8 cellular contexts compared by ENCODE assay signal in genomic region chr6:3055158-3055499, GRCh38. TPM values are rescaled to one million over a fixed set of nuclear protein-coding genes. Genes with fewer than 3 reads are reported as not detected.
DNase-seq lines count a peak whose midpoint lies in the region; ATAC-seq, FAIRE-seq and TF ChIP-seq lines count a peak whose summit lies in the region.
"Not testable (repeated sequence)": the region's sequence is repeated elsewhere in the genome, so short reads cannot be mapped to it uniquely, and the experiment has no call there.

No MANE protein-coding gene starts in this region.

- H3K27me3 Mint-ChIP-seq in T-helper 1 cell treated with Interleukin-12 subunit alpha and Interleukin-12 subunit beta and Interleukin-4 antibody, amounts not matched to agents 30 μg/mL and 1 μg/mL, for 36 hours (ENCODE audit: low read depth), result not testable (repeated sequence)
- peaks cover 59% of the 10 kb centered on the region for H3K27me3 Mint-ChIP-seq in neural crest cell (ENCODE audit: low read depth)

- CTCF ChIA-PET in A673 (lab: Charles Lee) (interaction anchor here (1.3 kb wide), 1 partner anchor 53 kb away, joined by 7 read pairs; no protein-coding TSS in a partner anchor), K562 (lab: Yijun Ruan, JAX; ENCODE audit: low intra/inter-chr PET ratio) (interaction anchor here (0.6 to 1.1 kb wide), 2 partner anchors 50 to 818 kb away, joined by 3 to 4 read pairs; no protein-coding TSS in a partner anchor)

- peaks cover 16% of the 10 kb centered on the region for H3K4me1 ChIP-seq in A673 (ENCODE audit: insufficient read depth, low read length, poor library complexity, severe bottlenecking)
- peaks cover 25 to 28% of the 10 kb centered on the region in 2 experiments; a peak in 4 of 5 replicates for H3K4me1 ChIP-seq in K562 (replicated peaks in 1 of 2; ENCODE audit: control insufficient read depth in 2 of 2, insufficient read depth in 2 of 2, low read length in 2 of 2)
- not testable (repeated sequence) for H3K4me1 ChIP-seq in hepatocyte (ENCODE audit: insufficient read depth)
- peaks cover 0 to 15% of the 10 kb centered on the region in 2 donors for H3K4me1 ChIP-seq in thyroid gland

- not testable (repeated sequence) for TF ChIP-seq POLR2A in K562 (conservative IDR thresholded peaks at IDR 0.05); thyroid gland (IDR thresholded peaks at IDR 0.05)

- H3K36me3 ChIP-seq in A673 (ENCODE audit: insufficient read depth, low read length, poor library complexity, severe bottlenecking); K562 (ENCODE audit: control insufficient read depth, insufficient read depth, low read length); hepatocyte (replicated peaks; ENCODE audit: insufficient read depth, low read depth); thyroid gland: not testable (repeated sequence)

- not testable (repeated sequence) for H3K9me3 Mint-ChIP-seq in T-helper 1 cell treated with Interleukin-12 subunit alpha and Interleukin-12 subunit beta and Interleukin-4 antibody, amounts not matched to agents 30 μg/mL and 1 μg/mL, for 36 hours; neural crest cell

- in situ Hi-C loops in K562 (cut with MboI), result loop anchor here (10.0 kb wide), 1 partner anchor 270 kb away; no protein-coding TSS in a partner anchor

- H3K9ac ChIP-seq in K562 (ENCODE audit: insufficient read depth in 1 of 2, low read depth in 2 of 2, low read length in 2 of 2), result not testable (repeated sequence)

- peak overlapping the region; percentile 30 for H3K4me3 Mint-ChIP-seq in T-helper 1 cell treated with Interleukin-12 subunit alpha and Interleukin-12 subunit beta and Interleukin-4 antibody, amounts not matched to agents 30 μg/mL and 1 μg/mL, for 36 hours
- peak overlapping the region; percentile 73 for H3K4me3 Mint-ChIP-seq in neural crest cell

- H3K4me3 ChIP-seq in A673 (ENCODE audit: low read depth, low read length, poor library complexity, severe bottlenecking); K562; hepatocyte; thyroid gland (replicated peaks in 1 of 3): not testable (repeated sequence)

- H3K27ac Mint-ChIP-seq in T-helper 1 cell treated with Interleukin-12 subunit alpha and Interleukin-12 subunit beta and Interleukin-4 antibody, amounts not matched to agents 30 μg/mL and 1 μg/mL, for 36 hours; neural crest cell (ENCODE audit: unreplicated experiment): not testable (repeated sequence)

- not testable (repeated sequence) for BruUV-seq in A673 (replicated peaks; lab: Mats Ljungman, UMichigan); K562 (replicated peaks; lab: Mats Ljungman, UMichigan)

- not testable (repeated sequence) for FAIRE-seq in K562 (lab: Jason Lieb, UNC)

- H2AFZ ChIP-seq in K562 (ENCODE audit: low read depth, low read length), result peak overlapping the region; percentile 94
- H2AFZ ChIP-seq in hepatocyte, result not testable (repeated sequence)

- 39% methylated on average over 3 of the region's 3 CpGs for WGBS in K562 (ENCODE audit: insufficient coverage, low coverage, missing lambda C conversion rate)
- WGBS in hepatocyte (ENCODE audit: low lambda C conversion rate, missing lambda C conversion rate), result 58% methylated on average over 3 of the region's 3 CpGs
- WGBS in thyroid gland, 2 donors, result 54 to 57% methylated on average over 3 of the region's 3 CpGs

- peaks cover 38% of the 10 kb centered on the region for H3K4me1 Mint-ChIP-seq in T-helper 1 cell treated with Interleukin-12 subunit alpha and Interleukin-12 subunit beta and Interleukin-4 antibody, amounts not matched to agents 30 μg/mL and 1 μg/mL, for 36 hours (ENCODE audit: low read depth)
- peaks cover 17% of the 10 kb centered on the region for H3K4me1 Mint-ChIP-seq in neural crest cell

- not testable (repeated sequence) for H3K36me3 Mint-ChIP-seq in T-helper 1 cell treated with Interleukin-12 subunit alpha and Interleukin-12 subunit beta and Interleukin-4 antibody, amounts not matched to agents 30 μg/mL and 1 μg/mL, for 36 hours (ENCODE audit: low read depth); neural crest cell (ENCODE audit: low read depth)

- H3K4me2 ChIP-seq in K562 (ENCODE audit: insufficient read depth, low read length), result peak overlapping the region; percentile 84; the same call in 1 of the 2 replicates
- H3K4me2 ChIP-seq in hepatocyte, result not testable (repeated sequence)

- not testable (repeated sequence) for H3K9me1 ChIP-seq in K562 (ENCODE audit: control insufficient read depth, insufficient read depth, low read length)

- H3K27ac ChIP-seq in A673 (ENCODE audit: low read depth, low read length, poor library complexity, severe bottlenecking), result not testable (repeated sequence)
- 0 out of 3 replicates have a peak overlapping the region, but pooled peaks have one; percentile 13 for H3K27ac ChIP-seq in K562 (ENCODE audit: extremely low read depth, low read depth, low read length)
- peak overlapping the region; percentile 4 for H3K27ac ChIP-seq in hepatocyte
- peak overlapping the region in 2 of 3 donors; percentile 11 to 58 for H3K27ac ChIP-seq in thyroid gland

- TF ChIP-seq RAD21 in K562 (CRISPR knock-in tag; conservative IDR thresholded peaks at IDR 0.05 in 1 of 2, IDR thresholded peaks at IDR 0.05 in 1 of 2), result not testable (repeated sequence)

- TF ChIP-seq EP300 in K562 (IDR thresholded peaks at IDR 0.05; ENCODE audit: low read length), result not testable (repeated sequence)

- not testable (repeated sequence) for H3K27me3 ChIP-seq in A673 (replicated peaks; ENCODE audit: insufficient read depth, low read depth, low read length, poor library complexity); K562 (ENCODE audit: control insufficient read depth in 2 of 2, insufficient read depth in 2 of 2, low read length in 2 of 2); hepatocyte; thyroid gland

- TF ChIP-seq CTCF in A673 (conservative IDR thresholded peaks at IDR 0.05; ENCODE audit: low read depth, low read length); K562 (IDR thresholded peaks at IDR 0.05 in 2 of 3, conservative IDR thresholded peaks at IDR 0.05 in 1 of 3; ENCODE audit: insufficient read depth in 2 of 3, low read depth in 1 of 3, low read length in 3 of 3); hepatocyte (IDR thresholded peaks at IDR 0.05; ENCODE audit: poor library complexity); neural crest cell (conservative IDR thresholded peaks at IDR 0.05); thyroid gland (IDR thresholded peaks at IDR 0.05): not testable (repeated sequence)

- intact Hi-C loops in A673 (cut with micrococcal nuclease; ENCODE audit: unreplicated experiment), result loop anchor here (1.0 to 5.0 kb wide), 3 partner anchors 32 to 316 kb away; no protein-coding TSS in a partner anchor
- intact Hi-C loops in K562 (cut with micrococcal nuclease), result loop anchor here (1.0 to 2.0 kb wide), 3 partner anchors 209 to 317 kb away; no protein-coding TSS in a partner anchor
- intact Hi-C loops in thyroid gland (cut with DNase I), result loop anchor here (10.0 kb wide), 1 partner anchor 210 kb away; the partner anchor contains the start of gene SERPINB1

- H3K9me2 ChIP-seq in hepatocyte (replicated peaks; ENCODE audit: insufficient read depth), result not testable (repeated sequence)

- not testable (repeated sequence) for H3K79me2 ChIP-seq in K562 (ENCODE audit: control insufficient read depth, insufficient read depth, low read length); hepatocyte

- ATAC-seq in K562, result not testable (repeated sequence)

- H4K20me1 ChIP-seq in K562 (replicated peaks; ENCODE audit: control insufficient read depth, insufficient read depth, low read length); hepatocyte (ENCODE audit: insufficient read depth, poor library complexity, severe bottlenecking): not testable (repeated sequence)

- DNase-seq in A673 (ENCODE audit: low spot score), result peak; percentile 23
- DNase-seq in DMS79 treated with DMSO at 0.1 percent for 48 hours (lab: John Stamatoyannopoulos, UW), result peak; percentile 43
- peak; percentile 31 for DNase-seq in NCI-H128 (lab: John Stamatoyannopoulos, UW; ENCODE audit: unreplicated experiment)
- not testable (repeated sequence) for DNase-seq in K562 (ENCODE audit: extremely low read depth in 1 of 4, low spot score in 3 of 4); hepatocyte (ENCODE audit: low spot score); neural crest cell (ENCODE audit: low read depth, low spot score); thyroid gland

- not testable (repeated sequence) for H3K9me3 ChIP-seq in A673 (ENCODE audit: low read depth, low read length, poor library complexity, severe bottlenecking); K562 (replicated peaks; ENCODE audit: control insufficient read depth, insufficient read depth, low read depth, low read length); hepatocyte (ENCODE audit: low read depth); thyroid gland

- POLR2A ChIA-PET in A673 (lab: Charles Lee; ENCODE audit: low non-redundant PET), result not testable (repeated sequence)
- POLR2A ChIA-PET in K562 (lab: Yijun Ruan, JAX), result interaction anchor here (1.4 kb wide), 1 partner anchor 53 kb away, joined by 10 read pairs; no protein-coding TSS in a partner anchor

RNA-seq across cellular contexts. Expression of gene RIPK1, which starts 13.2 kb away (rescaled TPM):
- total RNA-seq in A673 (2021), result 11.4 and 15.0 TPM in 2 replicates
- 21.4 and 26.8 TPM in 2 replicates for total RNA-seq in K562 (2011; cell fraction: chromatin; rRNA removed; ENCODE audit: low replicate concordance)
- 10.3 and 11.1 TPM in 2 replicates for total RNA-seq in K562 (2011; cell fraction: nucleolus; rRNA removed)
- total RNA-seq in K562 (2011; cell fraction: nucleoplasm; rRNA removed), result 12.0 and 12.4 TPM in 2 replicates
- total RNA-seq in K562 (2014; rRNA removed), result 14.4 and 15.8 TPM in 2 replicates
- 17.7 and 19.6 TPM in 2 replicates for total RNA-seq in K562 (2014; rRNA removed; fragmentation: Illumina TruSeq; extraction: Trizol)
- total RNA-seq in K562 (2015; rRNA removed; fragmentation: Illumina TruSeq; extraction: Trizol), result 20.9 and 23.2 TPM in 2 replicates
- total RNA-seq in K562 (2021), result 17.2 and 19.4 TPM in 2 replicates
- 15.9 and 23.2 TPM in 2 replicates for polyA plus RNA-seq in K562 (2011; rRNA removed)
- polyA plus RNA-seq in K562 (2011; cell fraction: cytosol; rRNA removed), result 11.5 and 12.3 TPM in 2 replicates
- 11.6 and 14.1 TPM in 2 replicates for polyA plus RNA-seq in K562 (2011; cell fraction: nucleus; rRNA removed)
- polyA plus RNA-seq in K562 (2012), result 17.4 and 19.0 TPM in 2 replicates
- 21.7 and 24.9 TPM in 2 replicates for polyA plus RNA-seq in K562 (2014; fragmentation: Illumina TruSeq; extraction: Trizol)
- 1 to 10 TPM; 3.8 to 4.5 TPM for polyA plus RNA-seq in K562 (2014; fragmentation: Nextera tagmentation; extraction: Ambion mirVana)
- polyA plus RNA-seq in K562 (2014; rRNA removed), result 14.5 and 16.9 TPM in 2 replicates
- polyA minus RNA-seq in K562 (2011; rRNA and poly(A)+ RNA removed), result 29.0 and 42.9 TPM in 2 replicates
- 10.7 and 18.6 TPM in 2 replicates for polyA minus RNA-seq in K562 (2011; cell fraction: cytosol; rRNA and poly(A)+ RNA removed)
- 4.7 and 6.1 TPM in 2 replicates for polyA minus RNA-seq in K562 (2011; cell fraction: nucleus; rRNA and poly(A)+ RNA removed)
- 16.2 and 21.0 TPM in 2 replicates for total RNA-seq in hepatocyte
- polyA plus RNA-seq in hepatocyte, result 14.0 and 14.6 TPM in 2 replicates
- 12.1 and 12.2 TPM in 2 replicates for total RNA-seq in neural crest cell
- 10 to 100 TPM; 26.2 to 33.5 (median 29.0) TPM for total RNA-seq in thyroid gland

RNA-seq across cellular contexts. Expression of gene NQO2, which starts 55.4 kb away (rescaled TPM):
- 92.7 and 97.3 TPM in 2 replicates for total RNA-seq in A673 (2021)
- total RNA-seq in K562 (2011; cell fraction: chromatin; rRNA removed; ENCODE audit: low replicate concordance), result 88.6 and 124 TPM in 2 replicates
- 76.6 and 81.5 TPM in 2 replicates for total RNA-seq in K562 (2011; cell fraction: nucleolus; rRNA removed)
- 59.8 and 71.4 TPM in 2 replicates for total RNA-seq in K562 (2011; cell fraction: nucleoplasm; rRNA removed)
- total RNA-seq in K562 (2014; rRNA removed), result 101 and 110 TPM in 2 replicates
- total RNA-seq in K562 (2014; rRNA removed; fragmentation: Illumina TruSeq; extraction: Trizol), result 106 and 108 TPM in 2 replicates
- 116 TPM in 2 replicates for total RNA-seq in K562 (2015; rRNA removed; fragmentation: Illumina TruSeq; extraction: Trizol)
- total RNA-seq in K562 (2021), result 136 and 139 TPM in 2 replicates
- polyA plus RNA-seq in K562 (2011; rRNA removed), result 187 and 214 TPM in 2 replicates
- 201 and 211 TPM in 2 replicates for polyA plus RNA-seq in K562 (2011; cell fraction: cytosol; rRNA removed)
- 136 and 150 TPM in 2 replicates for polyA plus RNA-seq in K562 (2011; cell fraction: nucleus; rRNA removed)
- 121 and 287 TPM in 2 replicates for polyA plus RNA-seq in K562 (2012)
- 113 and 118 TPM in 2 replicates for polyA plus RNA-seq in K562 (2014; fragmentation: Illumina TruSeq; extraction: Trizol)
- polyA plus RNA-seq in K562 (2014; fragmentation: Nextera tagmentation; extraction: Ambion mirVana), result 10 to 100 TPM; 54.6 to 70.1 TPM
- 145 and 149 TPM in 2 replicates for polyA plus RNA-seq in K562 (2014; rRNA removed)
- 136 and 185 TPM in 2 replicates for polyA minus RNA-seq in K562 (2011; rRNA and poly(A)+ RNA removed)
- 67.3 and 100 TPM in 2 replicates for polyA minus RNA-seq in K562 (2011; cell fraction: cytosol; rRNA and poly(A)+ RNA removed)
- polyA minus RNA-seq in K562 (2011; cell fraction: nucleus; rRNA and poly(A)+ RNA removed), result 20.6 and 27.7 TPM in 2 replicates
- 22.5 and 23.4 TPM in 2 replicates for total RNA-seq in hepatocyte
- 28.6 and 38.5 TPM in 2 replicates for polyA plus RNA-seq in hepatocyte
- 21.4 and 21.5 TPM in 2 replicates for total RNA-seq in neural crest cell
- total RNA-seq in thyroid gland, result 10 to 100 TPM; 20.7 to 43.0 (median 36.3) TPM
